8 cellular contexts compared by ENCODE assay signal in genomic region chr3:54028372-54028771, GRCh38.
"Had no signal": no experiment of that assay in that cellular context is flagged by ENCODE, and none has a peak within 500 bp of the region (broad histone marks: within the 10 kb centered on the region; RNA-seq: fewer than 3 reads in every experiment).

No MANE protein-coding gene starts in this region.

- DNase-seq: GDM1, GF-D8 had no signal

- ATAC-seq: GM12878 had no signal

- FAIRE-seq: G401.6, GM12878, GM12891, GM12892, GM18507, GM19239 had no signal

- H3K4me3 ChIP-seq: GM12878 had no signal
